In genomic region chr7:41817386-41817785, GRCh38 we compare ENCODE assay signal across 9 cellular contexts.
DNase-seq lines count a peak whose midpoint lies in the region; ATAC-seq and TF ChIP-seq lines count a peak whose summit lies in the region.
"Had no signal": no experiment of that assay in that cellular context is flagged by ENCODE, and none has a peak within 500 bp of the region (broad histone marks: within the 10 kb centered on the region; RNA-seq: fewer than 3 reads in every experiment).

No MANE protein-coding gene starts in this region.

- H3K4me2 ChIP-seq in IMR-90 (ENCODE audit: low read depth, low read length), result no peak overlapping the region; the same call in 1 of the 2 replicates
- H3K4me2 ChIP-seq in neural progenitor cell, result no peak overlapping the region

- H4K8ac ChIP-seq in IMR-90 (ENCODE audit: low read depth in 2 of 2, low read length in 2 of 2), result peak overlapping the region in 1 of 2 experiments; percentile 69; a peak in 2 of 4 replicates

- in situ Hi-C loops in IMR-90 (cut with MboI; ENCODE audit: low sequenced_read_pairs), result no loop called here
- in situ Hi-C loops in astrocyte of the spinal cord (cut with HindIII; ENCODE audit: low sequenced_read_pairs), result no loop called here

- H3K56ac ChIP-seq in IMR-90 (ENCODE audit: extremely low read depth, insufficient read depth, low read length), result no peak overlapping the region; the same call in 1 of the 2 replicates

- peak overlapping the region; percentile 80 for H3K4ac ChIP-seq in IMR-90 (ENCODE audit: low read depth, low read length)

- H3K4me3 ChIP-seq in IMR-90 (ENCODE audit: insufficient read depth, low read depth, low read length) (no peak overlapping the region), astrocyte of the spinal cord (ENCODE audit: low read depth, low read length) (no peak overlapping the region), neural progenitor cell (no peak overlapping the region), WERI-Rb-1 (ENCODE audit: low read depth, low read length) (no peak overlapping the region)
- H3K4me3 ChIP-seq: skin epidermis had no signal

- TF ChIP-seq RAD21 in IMR-90 (IDR thresholded peaks at IDR 0.05; ENCODE audit: low read length), result no peak

- H3K27me3 ChIP-seq in IMR-90 (ENCODE audit: control insufficient read depth, insufficient read depth, low read length) (no peaks in the 10 kb centered on the region), neural progenitor cell (peaks cover under 1% of the 10 kb centered on the region), WERI-Rb-1 (ENCODE audit: insufficient read depth, low read depth, severe bottlenecking) (peaks cover 43% of the 10 kb centered on the region)

- H3K18ac ChIP-seq in IMR-90 (ENCODE audit: low read depth, low read length), result no peak overlapping the region

- peak overlapping the region; percentile 64 for H2BK5ac ChIP-seq in IMR-90 (ENCODE audit: low read depth, low read length, poor library complexity, severe bottlenecking)

- no TSS peak for BruUV-seq in IMR-90 (replicated peaks; lab: Mats Ljungman, UMichigan)

- POLR2A ChIA-PET in IMR-90 (lab: Charles Lee; ENCODE audit: unreplicated experiment), result no interaction called here

- H3K27ac Mint-ChIP-seq in neural progenitor cell, result no peak overlapping the region

- peaks cover 5% of the 10 kb centered on the region for H3K9me1 ChIP-seq in IMR-90 (ENCODE audit: insufficient read depth, low read length)

- no CpG with 5 or more reads among the region's 2 CpGs for WGBS in IMR-90 (ENCODE audit: extremely low coverage in 2 of 2, insufficient read length in 1 of 2), 2 experiments

- peak overlapping the region; percentile 90 for H2AFZ ChIP-seq in IMR-90 (replicated peaks; ENCODE audit: low read length, poor library complexity)
- no peak overlapping the region for H2AFZ ChIP-seq in neural progenitor cell (replicated peaks)

- no peaks in the 10 kb centered on the region for H3F3A ChIP-seq in neural progenitor cell (ENCODE audit: low read depth)

- peak overlapping the region; percentile 79 for H2BK120ac ChIP-seq in IMR-90 (ENCODE audit: low read depth, low read length)

- ATAC-seq in GM19395 (IDR thresholded peaks at IDR 0.05; ENCODE audit: unreplicated experiment) (peak; percentile 63), IMR-90 (ENCODE audit: low read depth) (peak; percentile 66)

- H3K36me3 Mint-ChIP-seq in neural progenitor cell, result peaks cover 2% of the 10 kb centered on the region

- H3K9me3 Mint-ChIP-seq in neural progenitor cell, result peaks cover 21% of the 10 kb centered on the region

- peaks cover 2% of the 10 kb centered on the region for H3K27me3 Mint-ChIP-seq in neural progenitor cell (ENCODE audit: insufficient read depth, low read depth)

- H3K79me2 ChIP-seq in neural progenitor cell (ENCODE audit: low read depth), result no peaks in the 10 kb centered on the region

- TF ChIP-seq CTCF in IMR-90 (conservative IDR thresholded peaks at IDR 0.05; ENCODE audit: low read depth, low read length) (no peak), astrocyte of the spinal cord (IDR thresholded peaks at IDR 0.05; ENCODE audit: low read depth, low read length) (no peak), neural progenitor cell (IDR thresholded peaks at IDR 0.05) (no peak), WERI-Rb-1 (IDR thresholded peaks at IDR 0.05; ENCODE audit: low read depth, low read length) (no peak)

- H2AK9ac ChIP-seq in IMR-90 (replicated peaks; ENCODE audit: low read depth, low read length, poor library complexity), result no peak overlapping the region

- H3K79me1 ChIP-seq in IMR-90 (ENCODE audit: low read depth in 1 of 2, low read length in 2 of 2), result no peaks in the 10 kb centered on the region

- peak overlapping the region; percentile 80 for H3K14ac ChIP-seq in IMR-90 (replicated peaks; ENCODE audit: low read depth, low read length)

- peaks cover 2% of the 10 kb centered on the region for H3K4me1 ChIP-seq in IMR-90 (ENCODE audit: control insufficient read depth, insufficient read depth, low read length)
- peaks cover 21% of the 10 kb centered on the region for H3K4me1 ChIP-seq in neural progenitor cell

- H2AK5ac ChIP-seq in IMR-90 (ENCODE audit: low read depth, low read length), result peak overlapping the region; percentile 71; the same call in 1 of the 2 replicates

- H3K36me3 ChIP-seq in IMR-90 (ENCODE audit: control insufficient read depth, insufficient read depth, low read length), result no peaks in the 10 kb centered on the region
- H3K36me3 ChIP-seq in neural progenitor cell, result no peaks in the 10 kb centered on the region
- no peaks in the 10 kb centered on the region for H3K36me3 ChIP-seq in WERI-Rb-1

- H3K4me1 Mint-ChIP-seq in neural progenitor cell, result peaks cover 17% of the 10 kb centered on the region

- no peak overlapping the region for H3K4me3 Mint-ChIP-seq in neural progenitor cell

- DNase-seq in AG20443 (ENCODE audit: low spot score) (peak; percentile 56), IMR-90 (peak; percentile 80), astrocyte of the spinal cord (ENCODE audit: low read depth, low spot score) (peak; percentile 68), neural progenitor cell (ENCODE audit: low spot score) (no peak), NCI-H1417 (lab: John Stamatoyannopoulos, UW) (no peak), NCI-H2081 treated with DMSO at 0.1 percent for 48 hours (lab: John Stamatoyannopoulos, UW) (no peak), WERI-Rb-1 (no peak)

- H3K23ac ChIP-seq in IMR-90 (ENCODE audit: low read depth, low read length), result peak overlapping the region; percentile 96

- intact Hi-C loops in IMR-90 (cut with micrococcal nuclease), result no loop called here

- no peak overlapping the region for H3K9ac ChIP-seq in IMR-90 (ENCODE audit: low read depth, low read length)
- no peak overlapping the region for H3K9ac ChIP-seq in neural progenitor cell

- CTCF ChIA-PET in IMR-90 (lab: Yijun Ruan, JAX), result interaction anchor here (0.6 kb wide), 1 partner anchor 160 kb away, joined by 3 read pairs; no protein-coding TSS in a partner anchor

- H3K9me3 ChIP-seq in IMR-90 (ENCODE audit: control insufficient read depth, insufficient read depth, low read length) (no peaks in the 10 kb centered on the region; the same call in 1 of the 2 replicates), neural progenitor cell (ENCODE audit: low read depth) (no peaks in the 10 kb centered on the region), WERI-Rb-1 (ENCODE audit: severe bottlenecking) (no peaks in the 10 kb centered on the region)

- H4K20me1 ChIP-seq in IMR-90 (ENCODE audit: insufficient read depth, low read length), result no peaks in the 10 kb centered on the region
- H4K20me1 ChIP-seq in neural progenitor cell (ENCODE audit: low read depth), result no peaks in the 10 kb centered on the region

- H2BK15ac ChIP-seq in IMR-90 (ENCODE audit: low read depth, low read length), result peak overlapping the region; percentile 7; the same call in 1 of the 3 replicates

- H2BK20ac ChIP-seq in IMR-90 (ENCODE audit: low read depth, low read length), result peak overlapping the region; percentile 90; the same call in 1 of the 2 replicates

- no peak overlapping the region for H3K27ac ChIP-seq in IMR-90 (ENCODE audit: insufficient read depth, low read length)
- no peak overlapping the region for H3K27ac ChIP-seq in neural progenitor cell
- H3K27ac ChIP-seq in WERI-Rb-1, result no peak overlapping the region
- H3K27ac ChIP-seq: skin epidermis had no signal

- H4K91ac ChIP-seq in IMR-90 (ENCODE audit: insufficient read depth, low read depth, low read length), result peak overlapping the region; percentile 25; the same call in 1 of the 2 replicates

- no peak overlapping the region for H4K5ac ChIP-seq in IMR-90 (ENCODE audit: low read depth, low read length)

- dilution Hi-C loops in IMR-90 (cut with HindIII; ENCODE audit: low sequenced_read_pairs, unreplicated experiment), result no loop called here

- no peak for TF ChIP-seq POLR2A in IMR-90 (IDR thresholded peaks at IDR 0.05; ENCODE audit: low read depth, low read length)

TF ChIP-seq in IMR-90, 13 proteins besides CTCF, POLR2A, EP300 and RAD21:
- TF ChIP-seq FOS (IDR thresholded peaks at IDR 0.05; ENCODE audit: low read depth, low read length) (peak; percentile 59), MXI1 (IDR thresholded peaks at IDR 0.05; ENCODE audit: borderline replicate concordance, low read depth, low read length) (no peak), RCOR1 (IDR thresholded peaks at IDR 0.05; ENCODE audit: insufficient replicate concordance, low read length) (no peak), RFX5 (IDR thresholded peaks at IDR 0.05; ENCODE audit: low read depth, low read length) (no peak), CEBPB (IDR thresholded peaks at IDR 0.05; ENCODE audit: low read depth, low read length) (no peak), MAZ (IDR thresholded peaks at IDR 0.05; ENCODE audit: borderline replicate concordance, low read depth, low read length) (peak; percentile 32; the same call in 1 of the 2 replicates), NFE2L2 (IDR thresholded peaks at IDR 0.05; ENCODE audit: low read depth, low read length) (no peak)

Comparison
In these comparisons a context has a peak if more than half of its experiments do, and no peak if none do; other contexts are left out.
1. DNase-seq: peak in AG20443 (single experiment), IMR-90 (single experiment) and astrocyte of the spinal cord (single experiment); none in neural progenitor cell (single experiment), NCI-H1417 (0 of 3), NCI-H2081 treated with DMSO at 0.1 percent for 48 hours (single experiment) and WERI-Rb-1 (single experiment).